In genomic region chr20:2873010-2873746, GRCh38 we compare ENCODE assay signal across 8 cellular contexts. TPM values are rescaled to one million over a fixed set of nuclear protein-coding genes. Genes with fewer than 3 reads are reported as not detected.
A peak's percentile ranks its signal among the peaks of the same experiment; 100 is the strongest.
DNase-seq lines count a peak whose midpoint lies in the region; ATAC-seq, FAIRE-seq and TF ChIP-seq lines count a peak whose summit lies in the region.

A gene with protein sequence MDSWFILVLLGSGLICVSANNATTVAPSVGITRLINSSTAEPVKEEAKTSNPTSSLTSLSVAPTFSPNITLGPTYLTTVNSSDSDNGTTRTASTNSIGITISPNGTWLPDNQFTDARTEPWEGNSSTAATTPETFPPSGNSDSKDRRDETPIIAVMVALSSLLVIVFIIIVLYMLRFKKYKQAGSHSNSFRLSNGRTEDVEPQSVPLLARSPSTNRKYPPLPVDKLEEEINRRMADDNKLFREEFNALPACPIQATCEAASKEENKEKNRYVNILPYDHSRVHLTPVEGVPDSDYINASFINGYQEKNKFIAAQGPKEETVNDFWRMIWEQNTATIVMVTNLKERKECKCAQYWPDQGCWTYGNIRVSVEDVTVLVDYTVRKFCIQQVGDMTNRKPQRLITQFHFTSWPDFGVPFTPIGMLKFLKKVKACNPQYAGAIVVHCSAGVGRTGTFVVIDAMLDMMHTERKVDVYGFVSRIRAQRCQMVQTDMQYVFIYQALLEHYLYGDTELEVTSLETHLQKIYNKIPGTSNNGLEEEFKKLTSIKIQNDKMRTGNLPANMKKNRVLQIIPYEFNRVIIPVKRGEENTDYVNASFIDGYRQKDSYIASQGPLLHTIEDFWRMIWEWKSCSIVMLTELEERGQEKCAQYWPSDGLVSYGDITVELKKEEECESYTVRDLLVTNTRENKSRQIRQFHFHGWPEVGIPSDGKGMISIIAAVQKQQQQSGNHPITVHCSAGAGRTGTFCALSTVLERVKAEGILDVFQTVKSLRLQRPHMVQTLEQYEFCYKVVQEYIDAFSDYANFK (plus strand): TSS chr20:2873481. CDS start chr20:2964278, 90,797 bp downstream.

- TF ChIP-seq CTCF in OCI-LY3 (IDR thresholded peaks at IDR 0.05; ENCODE audit: low read depth, low read length): no peak
- TF ChIP-seq CTCF in endothelial cell of umbilical vein (IDR thresholded peaks at IDR 0.05; ENCODE audit: extremely low read depth in 1 of 2, insufficient read depth in 1 of 2, low read depth in 1 of 2, low read length in 2 of 2): no peak

- peaks cover 22% of the 10 kb centered on the region for H3K4me1 ChIP-seq in HUES64 (ENCODE audit: insufficient read depth, low read length)
- peaks cover 15% of the 10 kb centered on the region for H3K4me1 ChIP-seq in OCI-LY3 (ENCODE audit: low read length)
- H3K4me1 ChIP-seq in endothelial cell of umbilical vein (ENCODE audit: control insufficient read depth, extremely low read depth, insufficient read depth, low read length): peaks cover 35% of the 10 kb centered on the region

- no peaks in the 10 kb centered on the region for H3K9me1 ChIP-seq in endothelial cell of umbilical vein (replicated peaks; ENCODE audit: control insufficient read depth, extremely low read depth, insufficient read depth, low read length)

- POLR2A ChIA-PET in endothelial cell of umbilical vein (lab: Charles Lee): no interaction called here

- dilution Hi-C loops in endothelial cell of umbilical vein (cut with MboI; ENCODE audit: extremely low pct_ligation_motif_present, low sequenced_read_pairs): no loop called here

- H3K4me2 ChIP-seq in OCI-LY3 (ENCODE audit: low read length) (peak within 1 kb of the TSS; percentile 95), endothelial cell of umbilical vein (ENCODE audit: insufficient read depth, low read length) (peak within 1 kb of the TSS; percentile 71)

- peak; percentile 87 for ATAC-seq in GM21447 (IDR thresholded peaks at IDR 0.05; ENCODE audit: unreplicated experiment)

- H4K20me1 ChIP-seq in OCI-LY3 (ENCODE audit: insufficient read depth, low read length) (peaks cover 6% of the 10 kb centered on the region; the same call in 1 of the 2 replicates), endothelial cell of umbilical vein (replicated peaks; ENCODE audit: control insufficient read depth, extremely low read depth, insufficient read depth, low read length) (no peaks in the 10 kb centered on the region)

- TSS peak; percentile 90 for BruUV-seq in endothelial cell of umbilical vein (replicated peaks; lab: Mats Ljungman, UMichigan)

- FAIRE-seq in endothelial cell of umbilical vein (lab: Jason Lieb, UNC): peak; percentile 89

- intact Hi-C loops in endothelial cell of umbilical vein (cut with micrococcal nuclease): loop anchor here (2.0 to 5.0 kb wide), 5 partner anchors 32 to 174 kb away; partner anchors contain the start of genes MRPS26, PCED1A and VPS16

- H3K9ac ChIP-seq in HUES64 (ENCODE audit: low read depth, low read length) (peak within 1 kb of the TSS; percentile 81), OCI-LY3 (ENCODE audit: low read length) (peak within 1 kb of the TSS; percentile 84), endothelial cell of umbilical vein (replicated peaks; ENCODE audit: extremely low read depth, insufficient read depth, low read length) (peak within 1 kb of the TSS; percentile 64)

- H3K4me3 ChIP-seq in HUES64 (ENCODE audit: low read length) (peak within 1 kb of the TSS; percentile 98), OCI-LY3 (ENCODE audit: low read length) (peak within 1 kb of the TSS; percentile 85), endothelial cell of umbilical vein (replicated peaks in 1 of 3; ENCODE audit: insufficient read depth in 1 of 3, low read depth in 1 of 3, low read length in 3 of 3) (peak within 1 kb of the TSS; percentile 55 to 80 (median 64))

- peak within 1 kb of the TSS; percentile 76 for H2AFZ ChIP-seq in OCI-LY3 (ENCODE audit: low read depth, low read length)
- H2AFZ ChIP-seq in endothelial cell of umbilical vein (ENCODE audit: low read depth, low read length): peak within 1 kb of the TSS; percentile 86

- no peaks in the 10 kb centered on the region for H3K9me3 ChIP-seq in HUES64 (ENCODE audit: insufficient read depth, low read depth, low read length)
- H3K9me3 ChIP-seq in OCI-LY3 (ENCODE audit: insufficient read depth, low read length): no peaks in the 10 kb centered on the region
- no peaks in the 10 kb centered on the region for H3K9me3 ChIP-seq in endothelial cell of umbilical vein (replicated peaks; ENCODE audit: control insufficient read depth, insufficient read depth, low read length)

- under 1% methylated on average over 83 of the region's 83 CpGs for WGBS in HUES64

- DNase-seq in D341Med (ENCODE audit: low spot score) (peak; percentile 99), endothelial cell of umbilical vein (ENCODE audit: low read depth, low spot score) (peak; percentile 91), middle frontal gyrus (ENCODE audit: extremely low spot score, low spot score) (peak; percentile 93)
- DNase-seq in activated CD8-positive, alpha-beta memory T cell treated with anti-CD3 and anti-CD28 coated beads, Interleukin-2, amount 50 U/mL, for 48 hours: peak; percentile 94
- peak; percentile 83 to 88 for DNase-seq in stimulated activated CD8-positive, alpha-beta memory T cell treated with anti-CD3 and anti-CD28 coated beads, Interleukin-2, amount 100 ng/mL, for 1 hour (ENCODE audit: low read depth in 2 of 2)

- H3K27ac ChIP-seq in HUES64 (ENCODE audit: low read depth, low read length): peak within 1 kb of the TSS; percentile 73
- H3K27ac ChIP-seq in OCI-LY3 (ENCODE audit: low read length): peak within 1 kb of the TSS; percentile 16
- peak within 1 kb of the TSS; percentile 65 for H3K27ac ChIP-seq in endothelial cell of umbilical vein (ENCODE audit: insufficient read depth, low read depth, low read length)

- peak; percentile 99 for TF ChIP-seq POLR2A in endothelial cell of umbilical vein (IDR thresholded peaks at IDR 0.05; ENCODE audit: low read depth, low read length)

- H3K36me3 ChIP-seq in HUES64 (ENCODE audit: insufficient read depth, low read length): peaks cover 7% of the 10 kb centered on the region; the same call in 1 of the 2 replicates
- no peaks in the 10 kb centered on the region for H3K36me3 ChIP-seq in OCI-LY3 (replicated peaks; ENCODE audit: low read depth, low read length)
- H3K36me3 ChIP-seq in endothelial cell of umbilical vein (ENCODE audit: control insufficient read depth in 2 of 2, extremely low read depth in 1 of 2, insufficient read depth in 2 of 2, low read length in 2 of 2): no peaks in the 10 kb centered on the region

- peaks cover 22% of the 10 kb centered on the region for H3K27me3 ChIP-seq in HUES64 (ENCODE audit: insufficient read depth, low read length)
- no peaks in the 10 kb centered on the region for H3K27me3 ChIP-seq in OCI-LY3 (ENCODE audit: low read depth, low read length)
- H3K27me3 ChIP-seq in endothelial cell of umbilical vein (ENCODE audit: control insufficient read depth in 2 of 2, insufficient read depth in 2 of 2, low read length in 2 of 2): no peaks in the 10 kb centered on the region

- CTCF ChIA-PET in endothelial cell of umbilical vein (lab: Charles Lee): no interaction called here

- H3K79me2 ChIP-seq in OCI-LY3 (ENCODE audit: low read length) (peaks cover 44% of the 10 kb centered on the region), endothelial cell of umbilical vein (ENCODE audit: control insufficient read depth, insufficient read depth, low read length) (peaks cover 39% of the 10 kb centered on the region)

TF ChIP-seq in endothelial cell of umbilical vein, 7 proteins besides CTCF, POLR2A, EP300 and RAD21:
- TF ChIP-seq MAX (IDR thresholded peaks at IDR 0.05; ENCODE audit: insufficient read depth, insufficient read length) (peak; percentile 40), POLR2AphosphoS5 (IDR thresholded peaks at IDR 0.05; ENCODE audit: insufficient read depth, low read depth, low read length) (peak; percentile 97), GATA2 (IDR thresholded peaks at IDR 0.05; ENCODE audit: insufficient read depth, insufficient read length, low read depth, low read length) (no peak)

RNA-seq across cellular contexts. Expression of the gene that starts here (rescaled TPM):
- polyA plus RNA-seq in HUES64 (2013, experiment 1 of 2): 43.5 TPM
- 49.9 TPM for polyA plus RNA-seq in HUES64 (2013, experiment 2 of 2)
- 52.2 and 53.4 TPM in 2 replicates for total RNA-seq in endothelial cell of umbilical vein
- polyA plus RNA-seq in endothelial cell of umbilical vein: 37.7 and 43.2 TPM in 2 replicates
- 51.6 and 58.6 TPM in 2 replicates for polyA plus RNA-seq in endothelial cell of umbilical vein (2011; cell fraction: cytosol; rRNA removed)
- 78.7 and 90.4 TPM in 2 replicates for polyA plus RNA-seq in endothelial cell of umbilical vein (2011; cell fraction: nucleus; rRNA removed)
- polyA plus RNA-seq in endothelial cell of umbilical vein (2012): 54.1 and 69.6 TPM in 2 replicates
- polyA minus RNA-seq in endothelial cell of umbilical vein: 52.8 and 54.5 TPM in 2 replicates
- 12.7 TPM for polyA minus RNA-seq in endothelial cell of umbilical vein (2011; cell fraction: cytosol; rRNA and poly(A)+ RNA removed)
- 36.6 and 66.1 TPM in 2 replicates for polyA minus RNA-seq in endothelial cell of umbilical vein (2011; cell fraction: nucleus; rRNA and poly(A)+ RNA removed)

Comparison
In these comparisons a context has a peak if more than half of its experiments do, and no peak if none do; other contexts are left out.
1. Peak in every context shown above with its lines: DNase-seq, ATAC-seq, H3K4me3 ChIP-seq and H3K27ac ChIP-seq.
2. H3K27ac ChIP-seq: peak in every context shown above with its lines; median percentile 73 in HUES64; 65 in endothelial cell of umbilical vein; 16 in OCI-LY3.